In genomic region chr11:75667831-75668507, GRCh38 we compare ENCODE assay signal across 8 cellular contexts. TPM values are rescaled to one million over a fixed set of nuclear protein-coding genes. Genes with fewer than 3 reads are reported as not detected.
DNase-seq lines count a peak whose midpoint lies in the region; ATAC-seq and TF ChIP-seq lines count a peak whose summit lies in the region.

No MANE protein-coding gene starts in this region.

- peak in 1 of 2 donors; percentile 25 for TF ChIP-seq POLR2A in adrenal gland (IDR thresholded peaks at IDR 0.05)

- no peaks in the 10 kb centered on the region for H3K27me3 ChIP-seq in adrenal gland
- H3K27me3 ChIP-seq in right cardiac atrium (ENCODE audit: control insufficient read depth, insufficient read depth), result no peaks in the 10 kb centered on the region
- H3K27me3 ChIP-seq in trophoblast cell (ENCODE audit: insufficient read depth, low read length), result peaks cover 56% of the 10 kb centered on the region

- H2BK12ac ChIP-seq in trophoblast cell (ENCODE audit: low read length), result no peak overlapping the region

- 0 to 2% (median 1%) methylated on average over 10 to 77 of the region's 77 CpGs for WGBS in adrenal gland, 4 donors
- under 1% methylated on average over 77 of the region's 77 CpGs for WGBS in right cardiac atrium
- WGBS in trophoblast cell (ENCODE audit: extremely low coverage, insufficient coverage, insufficient read length), result no CpG with 5 or more reads among the region's 77 CpGs

- no peak overlapping the region for H2BK120ac ChIP-seq in trophoblast cell (ENCODE audit: insufficient read depth, low read length, poor library complexity)

- H3K27ac ChIP-seq in adrenal gland (peak overlapping the region in 4 of 5 donors; percentile 25 to 85 (median 78)), right cardiac atrium (ENCODE audit: low read length) (no peak overlapping the region), trophoblast cell (ENCODE audit: low read depth, low read length) (no peak overlapping the region)

- H3K79me1 ChIP-seq in trophoblast cell (ENCODE audit: low read length), result no peaks in the 10 kb centered on the region

- H3K14ac ChIP-seq in trophoblast cell (ENCODE audit: low read length), result no peak overlapping the region

- no peak overlapping the region for H2AK5ac ChIP-seq in trophoblast cell (ENCODE audit: low read length)

- H3K4me2 ChIP-seq in trophoblast cell (ENCODE audit: low read length), result peak overlapping the region; percentile 84

- no peak overlapping the region for H4K8ac ChIP-seq in trophoblast cell (ENCODE audit: low read depth, low read length)

- TF ChIP-seq CTCF in adrenal gland (IDR thresholded peaks at IDR 0.05), result no peak

- no peaks in the 10 kb centered on the region for H3K79me2 ChIP-seq in trophoblast cell (ENCODE audit: control insufficient read depth, insufficient read depth, low read length, poor library complexity)

- no peak overlapping the region for H3K4ac ChIP-seq in trophoblast cell (ENCODE audit: low read depth, low read length)

- peak; percentile 77 for DNase-seq in Right ventricle myocardium inferior (ENCODE audit: missing footprints)
- DNase-seq in cardiac septum (ENCODE audit: low spot score), result no peak
- DNase-seq in NCI-H2196 treated with DMSO at 0.1 percent for 48 hours (lab: John Stamatoyannopoulos, UW; ENCODE audit: unreplicated experiment), result peak; percentile 60
- DNase-seq in adrenal gland, result peak; percentile 65 to 84 (median 79)
- DNase-seq in right cardiac atrium, result peak; percentile 61 to 86 (median 85)
- DNase-seq in trophoblast cell, result peak in 1 of 2 donors; percentile 17
- no peak for DNase-seq in HCEC 1CT

- no peak overlapping the region for H2BK5ac ChIP-seq in trophoblast cell (ENCODE audit: low read depth, low read length, poor library complexity)

- H3K23ac ChIP-seq in trophoblast cell (ENCODE audit: low read length), result no peak overlapping the region

- H3K4me1 ChIP-seq in adrenal gland (replicated peaks in 1 of 2), result peaks cover 11 to 15% of the 10 kb centered on the region in 2 donors
- H3K4me1 ChIP-seq in right cardiac atrium (ENCODE audit: control insufficient read depth, insufficient read depth, low read length), result peaks cover 2% of the 10 kb centered on the region
- peaks cover 6 to 10% of the 10 kb centered on the region in 2 experiments for H3K4me1 ChIP-seq in trophoblast cell (ENCODE audit: control insufficient read depth in 1 of 2, insufficient read depth in 2 of 2, low read length in 2 of 2)

- H3K18ac ChIP-seq in trophoblast cell (ENCODE audit: low read length), result no peak overlapping the region

- no peak overlapping the region for H4K12ac ChIP-seq in trophoblast cell (ENCODE audit: low read depth, low read length)

- intact Hi-C loops in Right ventricle myocardium inferior (cut with DNase I) (loop anchor here (5.0 kb wide), 1 partner anchor 81 kb away; no protein-coding TSS in a partner anchor), cardiac septum (cut with DNase I) (loop anchor here (5.0 kb wide), 1 partner anchor 76 kb away; no protein-coding TSS in a partner anchor), adrenal gland (cut with DNase I) (loop anchor here in 1 of 2 donors (10.0 kb wide), 1 partner anchor 73 kb away; no protein-coding TSS in a partner anchor), right cardiac atrium (cut with DNase I) (loop anchor here in 1 of 4 donors (5.0 kb wide), 1 partner anchor 86 kb away; no protein-coding TSS in a partner anchor)

- H3K4me3 ChIP-seq in adrenal gland, result peak overlapping the region in 3 of 4 donors; percentile 31 to 78 (median 55)
- peak overlapping the region; percentile 52 for H3K4me3 ChIP-seq in right cardiac atrium (ENCODE audit: low read length)
- peak overlapping the region; percentile 54 for H3K4me3 ChIP-seq in trophoblast cell (ENCODE audit: low read depth, low read length)

- no peak overlapping the region for H3K9ac ChIP-seq in trophoblast cell (ENCODE audit: low read length)

- no peaks in the 10 kb centered on the region for H3K9me3 ChIP-seq in adrenal gland (replicated peaks in 1 of 3)
- H3K9me3 ChIP-seq in right cardiac atrium (ENCODE audit: control insufficient read depth, low read length), result no peaks in the 10 kb centered on the region
- peaks cover 3% of the 10 kb centered on the region for H3K9me3 ChIP-seq in trophoblast cell (ENCODE audit: insufficient read depth, low read depth, low read length)

- H2AFZ ChIP-seq in trophoblast cell (ENCODE audit: insufficient read depth, low read length, poor library complexity), result no peak overlapping the region

- H3K36me3 ChIP-seq in adrenal gland (replicated peaks in 1 of 2) (no peaks in the 10 kb centered on the region), trophoblast cell (ENCODE audit: control insufficient read depth in 1 of 2, insufficient read depth in 2 of 2, low read length in 2 of 2) (no peaks in the 10 kb centered on the region)

- H4K91ac ChIP-seq in trophoblast cell (ENCODE audit: low read depth, low read length), result no peak overlapping the region

- ATAC-seq in Right ventricle myocardium inferior (peak; percentile 42), right cardiac atrium (peak; percentile 52 to 64), HG03469 (IDR thresholded peaks at IDR 0.05; ENCODE audit: unreplicated experiment) (no peak)

RNA-seq across cellular contexts. Expression of gene MAP6, which starts 0.9 kb away (rescaled TPM):
- total RNA-seq in Right ventricle myocardium inferior (5.2 TPM), cardiac septum (7.2 TPM), adrenal gland (10 to 100 TPM; 11.4 to 56.0 (median 20.9) TPM), right cardiac atrium (1 to 10 TPM; 5.9 to 8.9 (median 7.4) TPM)
- polyA plus RNA-seq in adrenal gland (10 to 100 TPM; 28.6 to 34.8 (median 33.1) TPM), right cardiac atrium (3.8 TPM)
- polyA plus RNA-seq in trophoblast cell (2013), result 0.01 TPM in 1 of 2 replicates, not detected in the other

RNA-seq across cellular contexts. Expression of gene MOGAT2, which starts 49.7 kb away (rescaled TPM):
- total RNA-seq in Right ventricle myocardium inferior (0.22 TPM), cardiac septum (not detected), adrenal gland (under 1 TPM in 2 of 8 donors, not detected in 6; 0.11 to 0.14 TPM), right cardiac atrium (under 1 TPM in 1 of 4 donors, not detected in 3; 0.17 TPM)
- polyA plus RNA-seq in adrenal gland (under 1 TPM in 2 of 3 donors, not detected in 1; 0.16 to 0.34 TPM), right cardiac atrium (0.11 TPM)
- polyA plus RNA-seq in trophoblast cell (2013), result not detected in 2 replicates

Comparison
In these comparisons a context has a peak if more than half of its experiments do, and no peak if none do; other contexts are left out.
1. DNase-seq: peak in Right ventricle myocardium inferior (single experiment), NCI-H2196 treated with DMSO at 0.1 percent for 48 hours (single experiment), adrenal gland (7 of 7) and right cardiac atrium (3 of 3); none in cardiac septum (single experiment) and HCEC 1CT (single experiment).
2. H3K27ac ChIP-seq: peak in adrenal gland (4 of 5); none in right cardiac atrium (single experiment) and trophoblast cell (single experiment).
3. Peak in every context shown above with its lines, with median percentiles within 50 percentile points of each other: H3K4me3 ChIP-seq.